20 cellular contexts compared by ENCODE assay signal in the genomic region with DNA sequence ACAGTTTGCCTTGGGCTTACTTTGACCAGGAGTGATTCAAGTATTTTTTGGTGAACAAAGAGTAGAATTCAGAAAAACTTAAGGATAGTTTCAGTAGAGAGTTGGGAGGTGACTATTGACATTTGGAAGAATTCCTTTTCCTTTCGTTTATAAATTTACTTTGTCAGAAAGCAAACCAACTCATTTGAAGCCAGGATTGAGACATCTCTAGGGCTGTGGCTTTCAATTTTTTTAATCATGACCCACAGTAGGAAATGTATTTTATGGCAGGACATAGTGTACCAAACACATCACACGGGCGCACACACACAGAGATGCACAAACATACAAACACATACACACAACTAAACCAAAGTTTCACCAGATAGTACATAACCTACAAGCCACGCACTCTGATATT. TPM values are rescaled to one million over a fixed set of nuclear protein-coding genes. Genes with fewer than 3 reads are reported as not detected.
DNase-seq lines count a peak whose midpoint lies in the region; ATAC-seq, FAIRE-seq and TF ChIP-seq lines count a peak whose summit lies in the region.
"Had no signal": no experiment of that assay in that cellular context is flagged by ENCODE, and none has a peak within 500 bp of the region (broad histone marks: within the 10 kb centered on the region; RNA-seq: fewer than 3 reads in every experiment).

No MANE protein-coding gene starts in this region.

- H3K79me2 ChIP-seq in K562 (ENCODE audit: control insufficient read depth, insufficient read depth, low read length): no peaks in the 10 kb centered on the region

- WGBS in K562 (ENCODE audit: insufficient coverage, low coverage, missing lambda C conversion rate): 3% methylated on average over 4 of the region's 4 CpGs

- DNase-seq in SJCRH30 (no peak), K562 (ENCODE audit: extremely low read depth in 1 of 4, low spot score in 3 of 4) (no peak), left lobe of liver (ENCODE audit: low spot score) (no peak), progenitor cell of endocrine pancreas (ENCODE audit: low spot score, unreplicated experiment) (no peak), osteocyte (ENCODE audit: extremely low spot score, unreplicated experiment) (no peak)
- no peak for DNase-seq in activated effector memory CD4-positive, alpha-beta T cell treated with anti-CD3 and anti-CD28 coated beads, Interleukin-2, amount 50 U/mL, for 16 hours
- DNase-seq: AML-193; Caco-2; CD4-positive, alpha-beta T cell; GOT3; H7; HFFc6; IMR-90 had no signal

- no peak overlapping the region for H3K4me2 ChIP-seq in K562 (ENCODE audit: insufficient read depth, low read length)
- H3K4me2 ChIP-seq: A549 had no signal

- no peaks in the 10 kb centered on the region for H3K27me3 ChIP-seq in SJCRH30
- H3K27me3 ChIP-seq in K562 (ENCODE audit: control insufficient read depth in 2 of 2, insufficient read depth in 2 of 2, low read length in 2 of 2): peaks cover 20 to 28% of the 10 kb centered on the region in 2 experiments; a peak in 4 of 5 replicates

- H3K9me3 ChIP-seq in SJCRH30 (replicated peaks): no peaks in the 10 kb centered on the region
- no peaks in the 10 kb centered on the region for H3K9me3 ChIP-seq in K562 (replicated peaks; ENCODE audit: control insufficient read depth, insufficient read depth, low read depth, low read length)
- H3K9me3 ChIP-seq: A549, Caco-2 had no signal

- H3K27me3 Mint-ChIP-seq in progenitor cell of endocrine pancreas (no peaks in the 10 kb centered on the region), osteocyte (ENCODE audit: unreplicated experiment) (peaks cover 66% of the 10 kb centered on the region)

- H2AFZ ChIP-seq in K562 (ENCODE audit: low read depth, low read length): no peak overlapping the region

- H3K4me3 ChIP-seq in SJCRH30 (peak overlapping the region; percentile 23; the same call in 1 of the 2 replicates), K562 (no peak overlapping the region)
- H3K4me3 ChIP-seq: A549 had no signal

- BruUV-seq in K562 (replicated peaks; lab: Mats Ljungman, UMichigan): no TSS peak

- peaks cover 24% of the 10 kb centered on the region for H3K4me1 Mint-ChIP-seq in progenitor cell of endocrine pancreas (ENCODE audit: low read depth)
- no peaks in the 10 kb centered on the region for H3K4me1 Mint-ChIP-seq in osteocyte (ENCODE audit: unreplicated experiment)

- in situ Hi-C loops in K562 (cut with MboI): no loop called here

- no peaks in the 10 kb centered on the region for H3K36me3 ChIP-seq in SJCRH30
- no peaks in the 10 kb centered on the region for H3K36me3 ChIP-seq in K562 (ENCODE audit: control insufficient read depth, insufficient read depth, low read length)

- POLR2A ChIA-PET in K562 (lab: Yijun Ruan, JAX): no interaction called here

- H3K9me3 Mint-ChIP-seq in progenitor cell of endocrine pancreas (ENCODE audit: low read depth) (no peaks in the 10 kb centered on the region), osteocyte (ENCODE audit: unreplicated experiment) (no peaks in the 10 kb centered on the region)
- H3K9me3 Mint-ChIP-seq: CD4-positive, alpha-beta T cell; HFFc6 had no signal

- TF ChIP-seq CTCF in K562 (IDR thresholded peaks at IDR 0.05 in 2 of 3, conservative IDR thresholded peaks at IDR 0.05 in 1 of 3; ENCODE audit: insufficient read depth in 2 of 3, low read depth in 1 of 3, low read length in 3 of 3) (no peak), progenitor cell of endocrine pancreas (IDR thresholded peaks at IDR 0.05; ENCODE audit: unreplicated experiment) (no peak), osteocyte (IDR thresholded peaks at IDR 0.05) (no peak)

- no peak for FAIRE-seq in K562 (lab: Jason Lieb, UNC)
- FAIRE-seq: A549, D721Med, G401.6, GM12891 had no signal

- H3K4me3 Mint-ChIP-seq in progenitor cell of endocrine pancreas (ENCODE audit: low read depth) (no peak overlapping the region), osteocyte (ENCODE audit: unreplicated experiment) (no peak overlapping the region)
- H3K4me3 Mint-ChIP-seq: CD4-positive, alpha-beta T cell; HFFc6 had no signal

- no peaks in the 10 kb centered on the region for H4K20me1 ChIP-seq in K562 (replicated peaks; ENCODE audit: control insufficient read depth, insufficient read depth, low read length)

- TF ChIP-seq RAD21 in K562 (CRISPR knock-in tag; conservative IDR thresholded peaks at IDR 0.05 in 1 of 2, IDR thresholded peaks at IDR 0.05 in 1 of 2): no peak

- H3K27ac ChIP-seq in SJCRH30: peak overlapping the region; percentile 90
- H3K27ac ChIP-seq in K562 (ENCODE audit: extremely low read depth, low read depth, low read length): no peak overlapping the region
- H3K27ac ChIP-seq: A549, C4-2B, HL-60 had no signal

- intact Hi-C loops in K562 (cut with micrococcal nuclease): no loop called here

- no peak overlapping the region for H3K9ac ChIP-seq in K562 (ENCODE audit: insufficient read depth in 1 of 2, low read depth in 2 of 2, low read length in 2 of 2)

- no peak for ATAC-seq in K562
- ATAC-seq in left lobe of liver: peak; percentile 82
- ATAC-seq: A549, HCT116 had no signal

- no peaks in the 10 kb centered on the region for H3K9me1 ChIP-seq in K562 (ENCODE audit: control insufficient read depth, insufficient read depth, low read length)

- H3K27ac Mint-ChIP-seq in progenitor cell of endocrine pancreas (no peak overlapping the region), osteocyte (ENCODE audit: unreplicated experiment) (no peak overlapping the region)
- H3K27ac Mint-ChIP-seq: CD4-positive, alpha-beta T cell; HFFc6 had no signal

- H3K4me1 ChIP-seq in SJCRH30 (peaks cover 12% of the 10 kb centered on the region), K562 (replicated peaks in 1 of 2; ENCODE audit: control insufficient read depth in 2 of 2, insufficient read depth in 2 of 2, low read length in 2 of 2) (no peaks in the 10 kb centered on the region)

- TF ChIP-seq POLR2A in K562 (conservative IDR thresholded peaks at IDR 0.05): no peak

- H3K36me3 Mint-ChIP-seq in progenitor cell of endocrine pancreas (ENCODE audit: insufficient read depth) (peaks cover 23% of the 10 kb centered on the region), osteocyte (ENCODE audit: unreplicated experiment) (no peaks in the 10 kb centered on the region)

- CTCF ChIA-PET in K562 (lab: Yijun Ruan, JAX; ENCODE audit: low intra/inter-chr PET ratio): no interaction called here

- no peak for TF ChIP-seq EP300 in K562 (IDR thresholded peaks at IDR 0.05; ENCODE audit: low read length)

TF ChIP-seq in K562, 482 proteins besides CTCF, POLR2A, EP300 and RAD21:
- TF ChIP-seq GABPB1 (CRISPR knock-in tag; IDR thresholded peaks at IDR 0.05) (no peak), BMI1 (IDR thresholded peaks at IDR 0.05; ENCODE audit: low read length) (0 out of 2 replicates have a peak, but pooled peaks have one; percentile 18)

RNA-seq across cellular contexts. Expression of a gene that starts 24.1 kb away (rescaled TPM):
- 0.84 and 1.0 TPM in 2 replicates for total RNA-seq in SJCRH30 (2014; rRNA removed; shearing (Covaris generic))
- total RNA-seq in K562 (2011; cell fraction: chromatin; rRNA removed; ENCODE audit: low replicate concordance): 0.07 TPM in 1 of 2 replicates, not detected in the other
- not detected in 2 replicates for total RNA-seq in K562 (2011; cell fraction: nucleolus; rRNA removed)
- 0.15 TPM in 1 of 2 replicates, not detected in the other for total RNA-seq in K562 (2011; cell fraction: nucleoplasm; rRNA removed)
- total RNA-seq in K562 (2014; rRNA removed) (0.16 and 0.27 TPM in 2 replicates), K562 (2014; rRNA removed; fragmentation: Illumina TruSeq; extraction: Trizol) (0.40 and 0.45 TPM in 2 replicates), K562 (2015; rRNA removed; fragmentation: Illumina TruSeq; extraction: Trizol) (0.19 and 0.29 TPM in 2 replicates), K562 (2021) (0.25 and 0.33 TPM in 2 replicates), left lobe of liver (27.9 TPM), progenitor cell of endocrine pancreas (23.2 and 29.1 TPM in 2 replicates), osteocyte (not detected in 2 replicates)
- polyA plus RNA-seq in K562 (2011; rRNA removed) (0.14 TPM in 1 of 2 replicates, not detected in the other), K562 (2014; fragmentation: Illumina TruSeq; extraction: Trizol) (0.33 and 0.35 TPM in 2 replicates), K562 (2014; fragmentation: Nextera tagmentation; extraction: Ambion mirVana) (under 1 TPM; 0.27 to 0.35 TPM), K562 (2014; rRNA removed) (0.13 and 0.30 TPM in 2 replicates)
- polyA plus RNA-seq in K562 (2011; cell fraction: cytosol; rRNA removed): 0.03 TPM in 1 of 2 replicates, not detected in the other
- polyA plus RNA-seq in K562 (2011; cell fraction: nucleus; rRNA removed): not detected in 2 replicates
- polyA plus RNA-seq in K562 (2012): 0.76 and 0.79 TPM in 2 replicates
- polyA minus RNA-seq in K562 (2011; rRNA and poly(A)+ RNA removed): 0.18 TPM in 1 of 2 replicates, not detected in the other
- not detected in 2 replicates for polyA minus RNA-seq in K562 (2011; cell fraction: cytosol; rRNA and poly(A)+ RNA removed)
- polyA minus RNA-seq in K562 (2011; cell fraction: nucleus; rRNA and poly(A)+ RNA removed): not detected in 2 replicates
- total RNA-seq: CD4-positive, alpha-beta T cell had no signal

Comparison
In these comparisons a context has a peak if more than half of its experiments do, and no peak if none do; other contexts are left out.
1. RNA of a gene that starts 24.1 kb away (total RNA-seq): 27.9 TPM in left lobe of liver (single experiment) and 23.2 to 29.1 TPM in progenitor cell of endocrine pancreas; 0.84 to 1.0 TPM in SJCRH30, 0.07 to 0.45 TPM in K562 and not detected in osteocyte; every median in the first group is over 10 times any median in the second.